12 cellular contexts compared by ENCODE assay signal in the genomic region with DNA sequence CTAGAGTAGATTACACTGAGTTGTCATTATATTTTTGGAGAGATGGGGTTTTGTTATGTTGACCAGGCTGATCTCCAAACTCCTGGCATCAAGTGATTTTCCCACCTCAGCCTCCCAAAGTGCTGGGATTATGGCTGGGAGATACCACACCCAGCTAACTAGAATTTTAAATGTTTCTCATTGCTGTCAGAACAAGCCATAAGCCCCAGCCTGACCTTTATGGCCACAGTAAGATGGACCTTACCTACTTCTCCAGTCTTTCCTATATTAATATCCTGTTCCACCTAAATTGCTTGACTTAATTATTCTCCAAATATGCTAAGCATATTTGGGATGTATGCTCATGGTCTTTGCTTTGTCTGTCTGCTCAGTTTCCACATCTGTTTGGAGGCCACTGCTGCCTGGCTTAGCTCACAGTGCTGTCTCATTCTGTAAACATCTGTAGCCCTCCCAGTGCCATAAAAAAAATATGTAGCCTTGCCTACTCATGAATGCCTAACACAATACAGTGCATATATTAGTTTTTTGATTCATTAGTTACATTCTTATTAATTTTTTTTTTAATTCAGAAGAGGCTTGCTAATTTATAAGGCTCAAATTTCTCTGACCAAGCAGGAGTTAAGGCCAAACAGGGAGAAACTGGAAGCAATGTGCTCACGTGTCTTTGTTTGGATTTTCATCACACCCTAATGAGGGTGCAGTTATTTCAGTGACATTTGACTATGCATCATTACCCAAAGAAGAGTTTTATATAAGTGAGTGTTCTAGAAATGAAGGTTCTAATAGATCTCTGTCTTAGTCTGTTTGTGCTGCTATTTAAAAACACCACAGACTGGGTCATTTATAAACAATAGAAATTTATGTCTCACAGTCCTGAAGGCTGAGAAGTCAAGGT. TPM values are rescaled to one million over a fixed set of nuclear protein-coding genes. Genes with fewer than 3 reads are reported as not detected.
DNase-seq lines count a peak whose midpoint lies in the region; ATAC-seq and TF ChIP-seq lines count a peak whose summit lies in the region.
"Had no signal": no experiment of that assay in that cellular context is flagged by ENCODE, and none has a peak within 500 bp of the region (broad histone marks: within the 10 kb centered on the region; RNA-seq: fewer than 3 reads in every experiment).

No MANE protein-coding gene starts in this region.

- H3K27ac ChIP-seq in thoracic aorta = peak overlapping the region in 1 of 2 donors; percentile 49
- H3K27ac ChIP-seq: neutrophil had no signal

- H3K4me3 ChIP-seq in thoracic aorta = no peak overlapping the region

- no peaks in the 10 kb centered on the region for H3K36me3 ChIP-seq in thoracic aorta
- H3K36me3 ChIP-seq: neutrophil had no signal

- H3K27me3 Mint-ChIP-seq in T-helper 2 cell treated with Interferon-gamma antibody and Interleukin-4, amounts not matched to agents 5 μg/mL and 100 μg/mL, for 36 hours (ENCODE audit: low read depth) = no peaks in the 10 kb centered on the region
- H3K27me3 Mint-ChIP-seq in activated T-helper 17 cell treated with anti-CD3 and anti-CD28 coated beads, Interleukin-2, amount 50 U/mL, for 72 hours = no peaks in the 10 kb centered on the region

- peaks cover 9% of the 10 kb centered on the region for H3K36me3 Mint-ChIP-seq in T-helper 2 cell treated with Interferon-gamma antibody and Interleukin-4, amounts not matched to agents 5 μg/mL and 100 μg/mL, for 36 hours (ENCODE audit: low read depth)
- no peaks in the 10 kb centered on the region for H3K36me3 Mint-ChIP-seq in activated T-helper 17 cell treated with anti-CD3 and anti-CD28 coated beads, Interleukin-2, amount 50 U/mL, for 72 hours (ENCODE audit: low read depth)

- peaks cover 5% of the 10 kb centered on the region for H3K9me3 ChIP-seq in thoracic aorta
- H3K9me3 ChIP-seq: neutrophil had no signal

- peaks cover 29% of the 10 kb centered on the region for H3K4me1 Mint-ChIP-seq in T-helper 2 cell treated with Interferon-gamma antibody and Interleukin-4, amounts not matched to agents 5 μg/mL and 100 μg/mL, for 36 hours (ENCODE audit: low read depth)
- peaks cover 15% of the 10 kb centered on the region for H3K4me1 Mint-ChIP-seq in activated T-helper 17 cell treated with anti-CD3 and anti-CD28 coated beads, Interleukin-2, amount 50 U/mL, for 72 hours

- TF ChIP-seq CTCF in thoracic aorta (IDR thresholded peaks at IDR 0.05) = no peak

- H3K27me3 ChIP-seq in thoracic aorta (replicated peaks; ENCODE audit: insufficient read depth) = no peaks in the 10 kb centered on the region
- H3K27me3 ChIP-seq: neutrophil had no signal

- no peak for ATAC-seq in activated T-helper 17 cell treated with anti-CD3 and anti-CD28 coated beads, Interleukin-2, amount 50 U/mL, for 72 hours (replicated peaks)
- peak; percentile 69 for ATAC-seq in thoracic aorta (ENCODE audit: insufficient number of reproducible peaks, low FRiP score, low read depth)
- no peak for ATAC-seq in GM19463 (IDR thresholded peaks at IDR 0.05; ENCODE audit: unreplicated experiment)
- ATAC-seq: esophagus mucosa had no signal

- H3K4me3 Mint-ChIP-seq in T-helper 2 cell treated with Interferon-gamma antibody and Interleukin-4, amounts not matched to agents 5 μg/mL and 100 μg/mL, for 36 hours = no peak overlapping the region
- no peak overlapping the region for H3K4me3 Mint-ChIP-seq in activated T-helper 17 cell treated with anti-CD3 and anti-CD28 coated beads, Interleukin-2, amount 50 U/mL, for 72 hours

- peaks cover 7 to 22% of the 10 kb centered on the region in 2 donors for H3K4me1 ChIP-seq in thoracic aorta (ENCODE audit: control insufficient read depth in 1 of 2, low read depth in 2 of 2)

- peaks cover 5% of the 10 kb centered on the region for H3K9me3 Mint-ChIP-seq in T-helper 2 cell treated with Interferon-gamma antibody and Interleukin-4, amounts not matched to agents 5 μg/mL and 100 μg/mL, for 36 hours
- peaks cover 3% of the 10 kb centered on the region for H3K9me3 Mint-ChIP-seq in activated T-helper 17 cell treated with anti-CD3 and anti-CD28 coated beads, Interleukin-2, amount 50 U/mL, for 72 hours

- DNase-seq in T-helper 2 cell treated with Interferon-gamma antibody and Interleukin-4, amounts not matched to agents 5 μg/mL and 100 μg/mL, for 36 hours (ENCODE audit: low spot score) = no peak
- DNase-seq in T-helper 2 cell = no peak
- peak; percentile 40 for DNase-seq in hepatic stellate cell (ENCODE audit: low spot score)
- no peak for DNase-seq in thoracic aorta (ENCODE audit: low spot score)
- DNase-seq in T1000 (lab: John Stamatoyannopoulos, UW) = no peak
- DNase-seq in NCI-H510A treated with DMSO at 0.1 percent for 48 hours (lab: John Stamatoyannopoulos, UW) = no peak
- DNase-seq: activated T-cell treated with anti-CD3 and anti-CD28 coated beads, Interleukin-2, amount 50 U/mL, for 48 hours; AML-193 had no signal

- peak overlapping the region; percentile 75 for H3K27ac Mint-ChIP-seq in T-helper 2 cell treated with Interferon-gamma antibody and Interleukin-4, amounts not matched to agents 5 μg/mL and 100 μg/mL, for 36 hours
- peak overlapping the region; percentile 1 for H3K27ac Mint-ChIP-seq in activated T-helper 17 cell treated with anti-CD3 and anti-CD28 coated beads, Interleukin-2, amount 50 U/mL, for 72 hours

RNA-seq across cellular contexts. Expression of gene PSME4, which starts 45.3 kb away (rescaled TPM):
- total RNA-seq in activated T-helper 17 cell treated with anti-CD3 and anti-CD28 coated beads, Interleukin-2, amount 50 U/mL, for 72 hours = 10 to 100 TPM; 30.9 to 47.9 TPM
- 10 to 100 TPM; 50.1 to 56.0 TPM for total RNA-seq in thoracic aorta
